Comparison of ENCODE assay signal across 23 cellular contexts in genomic region chr2:12017499-12018185, GRCh38.
"Had no signal": no experiment of that assay in that cellular context is flagged by ENCODE, and none has a peak within 500 bp of the region (broad histone marks: within the 10 kb centered on the region; RNA-seq: fewer than 3 reads in every experiment).

No MANE protein-coding gene starts in this region.

- ATAC-seq: activated CD8-positive, alpha-beta memory T cell treated with anti-CD3 and anti-CD28 coated beads, Interleukin-2, amount 10 ng/mL, durations not matched to agents 7 days and 5 days; body of pancreas; PC-3; T-helper 17 cell had no signal

- H3K4me3 ChIP-seq: ascending aorta, body of pancreas had no signal

- H3K4me3 Mint-ChIP-seq: activated B cell treated with CpG ODN at 0.5 μM for 24 hours; activated CD4-positive, alpha-beta T cell treated with anti-CD3 and anti-CD28 coated beads, Interleukin-2, amount 10 ng/mL, durations not matched to agents 24 days and 14 days; activated CD8-positive, alpha-beta memory T cell treated with anti-CD3 and anti-CD28 coated beads, Interleukin-2, amount 10 ng/mL, durations not matched to agents 7 days and 5 days; activated naive CD4-positive, alpha-beta T cell treated with anti-CD3 and anti-CD28 coated beads, Interleukin-2, amount 50 U/mL, for 24 hours; activated T-cell treated with anti-CD3 and anti-CD28 coated beads, Interleukin-2, amount 50 U/mL, for 24 hours; activated T-helper 1 cell treated with anti-CD3 and anti-CD28 coated beads, Interleukin-12 subunit alpha, Interleukin-12 subunit beta, Interleukin-2, Interleukin-4 antibody, amounts not matched to agents 30 ng/mL and 10 ng/mL and 1 ng/mL, durations not matched to agents 14 hours and 24 hours and 36 hours; T-helper 17 cell had no signal

- H3K27ac Mint-ChIP-seq: activated B cell treated with CpG ODN at 0.5 μM for 24 hours; activated CD4-positive, alpha-beta T cell treated with anti-CD3 and anti-CD28 coated beads, Interleukin-2, amount 10 ng/mL, durations not matched to agents 24 days and 14 days; activated CD8-positive, alpha-beta memory T cell treated with anti-CD3 and anti-CD28 coated beads, Interleukin-2, amount 10 ng/mL, durations not matched to agents 7 days and 5 days; activated naive CD4-positive, alpha-beta T cell treated with anti-CD3 and anti-CD28 coated beads, Interleukin-2, amount 50 U/mL, for 24 hours; activated T-cell treated with anti-CD3 and anti-CD28 coated beads, Interleukin-2, amount 50 U/mL, for 24 hours; activated T-helper 1 cell treated with anti-CD3 and anti-CD28 coated beads, Interleukin-12 subunit alpha, Interleukin-12 subunit beta, Interleukin-2, Interleukin-4 antibody, amounts not matched to agents 30 ng/mL and 10 ng/mL and 1 ng/mL, durations not matched to agents 14 hours and 24 hours and 36 hours; T-helper 17 cell had no signal

- H3K27me3 ChIP-seq: ascending aorta, body of pancreas had no signal

- H3K4me1 ChIP-seq: ascending aorta, body of pancreas had no signal

- H3K27me3 Mint-ChIP-seq: activated B cell treated with CpG ODN at 0.5 μM for 24 hours; activated naive CD4-positive, alpha-beta T cell treated with anti-CD3 and anti-CD28 coated beads, Interleukin-2, amount 50 U/mL, for 24 hours had no signal

- H3K36me3 ChIP-seq: ascending aorta had no signal

- H3K4me1 Mint-ChIP-seq: activated CD4-positive, alpha-beta T cell treated with anti-CD3 and anti-CD28 coated beads, Interleukin-2, amount 10 ng/mL, durations not matched to agents 24 days and 14 days; activated CD8-positive, alpha-beta memory T cell treated with anti-CD3 and anti-CD28 coated beads, Interleukin-2, amount 10 ng/mL, durations not matched to agents 7 days and 5 days had no signal

- H3K27ac ChIP-seq: ascending aorta, body of pancreas had no signal

- DNase-seq: activated B cell treated with CpG ODN at 0.5 μM for 24 hours; activated CD4-positive, alpha-beta T cell treated with anti-CD3 and anti-CD28 coated beads for 1 hour; activated CD4-positive, alpha-beta T cell treated with anti-CD3 and anti-CD28 coated beads, Interleukin-2, amount 10 ng/mL, durations not matched to agents 24 days and 14 days; activated CD4-positive, alpha-beta T cell treated with anti-CD3 and anti-CD28 coated beads, Interleukin-2, amount 50 U/mL, for 48 hours; activated CD8-positive, alpha-beta memory T cell treated with anti-CD3 and anti-CD28 coated beads, Interleukin-2, amount 10 ng/mL, durations not matched to agents 7 days and 5 days; activated effector memory CD4-positive, alpha-beta T cell treated with Interleukin-2 at 50 U/mL for 16 hours; activated naive CD4-positive, alpha-beta T cell; activated T-cell treated with anti-CD3 and anti-CD28 coated beads, Interleukin-2, amount 50 U/mL, for 24 hours; body of pancreas; Karpas-422; NCI-H1930; NCI-H2107; NCI-H446 treated with DMSO at 0.1 percent for 48 hours; NCI-H524 treated with DMSO at 0.1 percent for 48 hours; NCI-H748 treated with DMSO at 0.1 percent for 48 hours; NK-92 treated with Interleukin-12 subunit alpha and Interleukin-12 subunit beta, amount 100 ng/mL, for 24 hours; PC-3; SIG-M5; T-helper 17 cell; T-helper 9 cell had no signal
